ENCODE assay signal across 8 cellular contexts in the genomic region with DNA sequence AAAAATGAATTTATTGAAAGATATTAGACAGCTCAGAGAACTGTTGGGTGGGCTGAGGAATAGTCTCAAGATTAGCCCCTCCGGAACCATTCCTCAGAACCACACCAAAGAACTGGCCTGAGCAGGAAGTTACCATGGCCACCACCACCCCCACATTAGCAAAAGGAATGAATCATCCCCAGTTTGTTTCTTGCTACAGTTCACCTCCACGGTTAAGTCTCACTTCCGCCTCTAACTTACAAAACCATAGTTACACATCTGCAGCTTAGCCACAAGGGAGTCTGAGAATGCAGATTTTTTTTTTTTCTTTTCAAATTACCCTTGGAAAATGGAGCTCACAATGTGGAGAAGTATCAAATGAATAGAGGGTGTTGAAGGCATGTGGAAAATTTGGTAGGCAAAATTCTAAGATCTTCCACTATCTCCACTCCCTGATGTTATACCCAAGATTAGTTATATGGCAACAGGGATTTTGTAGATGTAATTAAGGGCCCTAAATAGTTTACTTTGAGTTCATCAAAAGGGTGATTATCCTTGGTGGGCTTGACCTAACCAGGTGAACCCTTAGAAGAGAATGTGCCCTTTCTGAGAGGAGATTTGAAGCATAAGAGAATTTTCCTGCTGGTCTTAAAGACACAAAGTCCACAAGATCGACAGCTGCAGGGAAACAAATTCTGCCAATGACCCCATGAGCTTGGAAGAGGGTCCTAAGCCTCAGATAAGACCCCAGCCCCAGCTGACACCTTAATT.
DNase-seq lines count a peak whose midpoint lies in the region; ATAC-seq and TF ChIP-seq lines count a peak whose summit lies in the region.

No MANE protein-coding gene starts in this region.

- intact Hi-C loops in aorta (cut with DNase I) = no loop called here

- no peak for TF ChIP-seq CTCF in AG09319 (IDR thresholded peaks at IDR 0.05; ENCODE audit: low read depth, low read length)
- TF ChIP-seq CTCF in choroid plexus epithelial cell (conservative IDR thresholded peaks at IDR 0.05; ENCODE audit: low read depth, low read length) = no peak
- no peak for TF ChIP-seq CTCF in tibial nerve (IDR thresholded peaks at IDR 0.05)

- no peaks in the 10 kb centered on the region for H3K27me3 ChIP-seq in tibial nerve
- H3K27me3 ChIP-seq in aorta (ENCODE audit: control insufficient read depth in 1 of 2, insufficient read depth in 2 of 2, low read length in 1 of 2) = no peaks in the 10 kb centered on the region

- no peaks in the 10 kb centered on the region for H3K36me3 ChIP-seq in tibial nerve
- H3K36me3 ChIP-seq in aorta (ENCODE audit: control insufficient read depth in 1 of 2, insufficient read depth in 2 of 2, low read length in 1 of 2) = no peaks in the 10 kb centered on the region

- H3K4me3 ChIP-seq in choroid plexus epithelial cell (ENCODE audit: low read depth, low read length) (no peak overlapping the region), tibial nerve (no peak overlapping the region), aorta (ENCODE audit: low read length in 2 of 2) (no peak overlapping the region)

- H3K9me3 ChIP-seq in tibial nerve (no peaks in the 10 kb centered on the region), aorta (ENCODE audit: control insufficient read depth, low read length) (no peaks in the 10 kb centered on the region)

- H3K4me1 ChIP-seq in tibial nerve (no peaks in the 10 kb centered on the region), aorta (ENCODE audit: control insufficient read depth in 1 of 2, insufficient read depth in 2 of 2, low read length in 2 of 2) (no peaks in the 10 kb centered on the region)

- no peak for TF ChIP-seq EP300 in tibial nerve (IDR thresholded peaks at IDR 0.05)

- 49 to 57% methylated on average over 4 of the region's 4 CpGs for WGBS in tibial nerve, 2 donors
- WGBS in aorta, 2 donors = 68 to 71% methylated on average over 4 of the region's 4 CpGs

- ATAC-seq in HG03175 (IDR thresholded peaks at IDR 0.05; ENCODE audit: unreplicated experiment) (peak; percentile 99), aorta (ENCODE audit: low FRiP score) (no peak)

- H3K27ac ChIP-seq in tibial nerve (no peak overlapping the region), aorta (ENCODE audit: low read depth in 1 of 2, low read length in 2 of 2) (no peak overlapping the region)

- TF ChIP-seq POLR2A in tibial nerve (IDR thresholded peaks at IDR 0.05) = no peak

- DNase-seq in AG09319 (ENCODE audit: extremely low read depth, low read depth) (peak; percentile 77), GM19240 (ENCODE audit: insufficient read length, low spot score) (peak; percentile 48), SKM-1 (lab: John Stamatoyannopoulos, UW; ENCODE audit: unreplicated experiment) (peak; percentile 44), choroid plexus epithelial cell (ENCODE audit: low read depth) (peak; percentile 97), tibial nerve (ENCODE audit: low spot score in 2 of 2) (no peak), aorta (no peak)
- peak; percentile 43 for DNase-seq in stimulated activated CD4-positive, alpha-beta T cell treated with anti-CD3 and anti-CD28 coated beads, Interleukin-1b, Interleukin-23, amount 100 ng/mL, for 48 hours

Comparison
In these comparisons a context has a peak if more than half of its experiments do, and no peak if none do; other contexts are left out.
1. DNase-seq: peak in AG09319 (single experiment), GM19240 (single experiment), SKM-1 (single experiment), choroid plexus epithelial cell (single experiment) and stimulated activated CD4-positive, alpha-beta T cell treated with anti-CD3 and anti-CD28 coated beads, Interleukin-1b, Interleukin-23, amount 100 ng/mL, for 48 hours (single experiment); none in tibial nerve (0 of 2) and aorta (0 of 2).